21 cellular contexts compared by ENCODE assay signal in genomic region chr15:63082366-63082765, GRCh38. TPM values are rescaled to one million over a fixed set of nuclear protein-coding genes. Genes with fewer than 3 reads are reported as not detected.
DNase-seq lines count a peak whose midpoint lies in the region; ATAC-seq, FAIRE-seq and TF ChIP-seq lines count a peak whose summit lies in the region.
"Had no signal": no experiment of that assay in that cellular context is flagged by ENCODE, and none has a peak within 500 bp of the region (broad histone marks: within the 10 kb centered on the region; RNA-seq: fewer than 3 reads in every experiment).

No MANE protein-coding gene starts in this region.

- TF ChIP-seq EP300 in HepG2 (IDR thresholded peaks at IDR 0.05; ENCODE audit: low read depth in 2 of 2, low read length in 2 of 2): peak in 1 of 2 experiments; percentile 48; a peak in 1 of 4 replicates
- TF ChIP-seq EP300 in HepG2 (CRISPR knock-in tag; IDR thresholded peaks at IDR 0.05; ENCODE audit: borderline replicate concordance): no peak

- peaks cover 68% of the 10 kb centered on the region for H3K4me1 Mint-ChIP-seq in endodermal cell
- H3K4me1 Mint-ChIP-seq: CD8-positive, alpha-beta memory T cell had no signal

- 6% methylated on average over 3 of the region's 4 CpGs for WGBS in HepG2 (ENCODE audit: low lambda C conversion rate)
- 56% methylated on average over 3 of the region's 4 CpGs for WGBS in right lobe of liver (ENCODE audit: insufficient coverage, low coverage, low lambda C conversion rate, missing lambda C conversion rate)
- 80 to 89% methylated on average over 1 to 3 of the region's 4 CpGs for WGBS in endodermal cell (ENCODE audit: insufficient coverage in 1 of 2, insufficient read length in 1 of 2), 2 experiments

- no peaks in the 10 kb centered on the region for H3K9me3 Mint-ChIP-seq in endodermal cell
- H3K9me3 Mint-ChIP-seq: CD8-positive, alpha-beta memory T cell had no signal

- intact Hi-C loops in HepG2 (cut with micrococcal nuclease; ENCODE audit: unreplicated experiment): no loop called here
- intact Hi-C loops in right lobe of liver (cut with DNase I): loop anchor here in 1 of 2 donors (10.0 kb wide), 1 partner anchor 238 kb away; no protein-coding TSS in a partner anchor

- no peaks in the 10 kb centered on the region for H3K79me2 ChIP-seq in HepG2 (ENCODE audit: insufficient read depth, low read length)

- no peak overlapping the region for H2AFZ ChIP-seq in HepG2 (ENCODE audit: low read length)

- peak overlapping the region; percentile 76 for H3K27ac ChIP-seq in HepG2 (ENCODE audit: extremely low read length, insufficient read depth, low read length)
- H3K27ac ChIP-seq in right lobe of liver: no peak overlapping the region
- no peak overlapping the region for H3K27ac ChIP-seq in endodermal cell (ENCODE audit: low read depth, low read length)
- H3K27ac ChIP-seq in iPS-20b (ENCODE audit: low read length): peak overlapping the region; percentile 64
- H3K27ac ChIP-seq: BLaER1 treated with 17β-estradiol and CSF1 and Interleukin-3, amounts not matched to agents 10 nM and 100 nM had no signal

- no peak overlapping the region; the same call in none of the 2 replicates for H3K9ac ChIP-seq in HepG2 (ENCODE audit: insufficient read depth, low read depth, low read length)
- H3K9ac ChIP-seq in endodermal cell (ENCODE audit: extremely low read depth, low read length, poor library complexity, severe bottlenecking): no peak overlapping the region
- H3K9ac ChIP-seq in iPS-20b (ENCODE audit: low read depth, low read length): peak overlapping the region; percentile 77
- H3K9ac ChIP-seq: BLaER1 treated with 17β-estradiol and CSF1 and Interleukin-3, amounts not matched to agents 10 nM and 100 nM had no signal

- TF ChIP-seq POLR2A in HepG2 (IDR thresholded peaks at IDR 0.05; ENCODE audit: insufficient read depth in 1 of 2, low read depth in 2 of 2, low read length in 2 of 2) (no peak), right lobe of liver (IDR thresholded peaks at IDR 0.05) (no peak)

- H3K27me3 Mint-ChIP-seq in endodermal cell (ENCODE audit: insufficient read depth): no peaks in the 10 kb centered on the region

- ATAC-seq in HepG2 (no peak), right lobe of liver (no peak), GM19395 (IDR thresholded peaks at IDR 0.05; ENCODE audit: unreplicated experiment) (no peak), GM18517 (IDR thresholded peaks at IDR 0.05; ENCODE audit: unreplicated experiment) (no peak), GM19452 (IDR thresholded peaks at IDR 0.05; ENCODE audit: unreplicated experiment) (no peak)

- H3K9me3 ChIP-seq in HepG2 (ENCODE audit: low read length) (no peaks in the 10 kb centered on the region), right lobe of liver (no peaks in the 10 kb centered on the region), endodermal cell (ENCODE audit: control insufficient read depth, low read length) (no peaks in the 10 kb centered on the region), iPS-20b (ENCODE audit: insufficient read depth, low read depth, low read length) (no peaks in the 10 kb centered on the region)
- H3K9me3 ChIP-seq: BLaER1 treated with 17β-estradiol and CSF1 and Interleukin-3, amounts not matched to agents 10 nM and 100 nM; MG63 had no signal

- BruUV-seq in HepG2 (replicated peaks; lab: Mats Ljungman, UMichigan): no TSS peak

- POLR2A ChIA-PET in HepG2 (lab: Yijun Ruan, JAX): interaction anchor here (1.1 to 4.9 kb wide), 6 partner anchors 9 to 55 kb away, joined by 3 to 32 read pairs (median 7); no protein-coding TSS in a partner anchor

- H3K27me3 ChIP-seq in HepG2 (ENCODE audit: control insufficient read depth in 1 of 2, insufficient read depth in 2 of 2, low read length in 2 of 2) (no peaks in the 10 kb centered on the region), right lobe of liver (no peaks in the 10 kb centered on the region), endodermal cell (ENCODE audit: control insufficient read depth, insufficient read depth, low read length, poor library complexity, severe bottlenecking) (no peaks in the 10 kb centered on the region), iPS-20b (ENCODE audit: insufficient read depth, low read length) (no peaks in the 10 kb centered on the region)
- H3K27me3 ChIP-seq: BLaER1 treated with 17β-estradiol and CSF1 and Interleukin-3, amounts not matched to agents 10 nM and 100 nM; MG63 had no signal

- peak overlapping the region in 1 of 3 experiments; percentile 24; a peak in 2 of 6 replicates for H3K4me3 ChIP-seq in HepG2 (replicated peaks in 1 of 3; ENCODE audit: insufficient read depth in 1 of 3, low read depth in 2 of 3, low read length in 3 of 3)
- no peak overlapping the region for H3K4me3 ChIP-seq in right lobe of liver
- H3K4me3 ChIP-seq in endodermal cell (ENCODE audit: low read length): no peak overlapping the region
- H3K4me3 ChIP-seq in iPS-20b (ENCODE audit: low read length): no peak overlapping the region; the same call in 1 of the 2 replicates
- H3K4me3 ChIP-seq: BLaER1 treated with 17β-estradiol and CSF1 and Interleukin-3, amounts not matched to agents 10 nM and 100 nM; MG63 had no signal

- H3K4me1 ChIP-seq in HepG2 (ENCODE audit: insufficient read depth, low read length) (peaks cover 76% of the 10 kb centered on the region), right lobe of liver (peaks cover 0 to 14% (median 0%) of the 10 kb centered on the region in 4 donors), endodermal cell (ENCODE audit: control insufficient read depth, insufficient read depth, low read length) (peaks cover 20% of the 10 kb centered on the region), iPS-20b (ENCODE audit: insufficient read depth, low read length) (peaks cover 53% of the 10 kb centered on the region)

- DNase-seq in HepG2 (ENCODE audit: low spot score) (peak; percentile 36), right lobe of liver (no peak), endodermal cell (no peak)
- no peak for DNase-seq in activated effector memory CD4-positive, alpha-beta T cell treated with Interleukin-2 at 50 U/mL for 16 hours
- DNase-seq: CD8-positive, alpha-beta memory T cell; DMS 273 treated with DMSO at 0.1 percent for 48 hours; EL; MG63; NCI-H1092; NCI-H146; NCI-H2081 treated with DMSO at 0.1 percent for 48 hours; NCI-H510A; NCI-H774; RPMI8226 had no signal

- peak overlapping the region; percentile 46 for H3K4me2 ChIP-seq in HepG2 (ENCODE audit: low read depth, low read length)
- H3K4me2 ChIP-seq: BLaER1 treated with 17β-estradiol and CSF1 and Interleukin-3, amounts not matched to agents 10 nM and 100 nM had no signal

- H3K4me3 Mint-ChIP-seq in endodermal cell: no peak overlapping the region
- H3K4me3 Mint-ChIP-seq: CD8-positive, alpha-beta memory T cell had no signal

- H3K36me3 Mint-ChIP-seq in endodermal cell (ENCODE audit: low read depth): no peaks in the 10 kb centered on the region

- no peak for TF ChIP-seq RAD21 in HepG2 (CRISPR knock-in tag; IDR thresholded peaks at IDR 0.05)

- H3K36me3 ChIP-seq in HepG2 (replicated peaks in 1 of 2; ENCODE audit: control insufficient read depth in 1 of 2, insufficient read depth in 2 of 2, low read length in 2 of 2): no peaks in the 10 kb centered on the region
- H3K36me3 ChIP-seq in right lobe of liver: no peaks in the 10 kb centered on the region
- no peaks in the 10 kb centered on the region for H3K36me3 ChIP-seq in endodermal cell (ENCODE audit: control insufficient read depth, insufficient read depth, low read length)
- H3K36me3 ChIP-seq in iPS-20b (ENCODE audit: insufficient read depth, low read depth, low read length): no peaks in the 10 kb centered on the region
- H3K36me3 ChIP-seq: BLaER1 treated with 17β-estradiol and CSF1 and Interleukin-3, amounts not matched to agents 10 nM and 100 nM; MG63 had no signal

- FAIRE-seq in HepG2 (lab: Jason Lieb, UNC): no peak
- FAIRE-seq: A204.1, GM19239 had no signal

- in situ Hi-C loops in HepG2 (cut with HindIII; ENCODE audit: extremely low pct_ligation_motif_present, low pct_unique_long_range_greater_than_20kb): no loop called here

- H3K27ac Mint-ChIP-seq in endodermal cell: peak overlapping the region; percentile 84
- H3K27ac Mint-ChIP-seq: CD8-positive, alpha-beta memory T cell had no signal

- H4K20me1 ChIP-seq in HepG2 (ENCODE audit: insufficient read depth, low read length): no peaks in the 10 kb centered on the region
- H4K20me1 ChIP-seq: BLaER1 treated with 17β-estradiol and CSF1 and Interleukin-3, amounts not matched to agents 10 nM and 100 nM had no signal

- CTCF ChIA-PET in HepG2 (lab: Yijun Ruan, JAX; ENCODE audit: low intra/inter-chr PET ratio, low total read pairs): no interaction called here

- TF ChIP-seq CTCF in HepG2 (CRISPR knock-in tag; IDR thresholded peaks at IDR 0.05) (no peak), right lobe of liver (IDR thresholded peaks at IDR 0.05) (no peak), endodermal cell (conservative IDR thresholded peaks at IDR 0.05) (no peak)

RNA-seq across cellular contexts. Expression of gene LACTB, which starts 39.3 kb away (rescaled TPM):
- 23.0 and 31.0 TPM in 2 replicates for total RNA-seq in HepG2 (2016; rRNA removed; fragmentation: Illumina TruSeq; extraction: Trizol)
- total RNA-seq in HepG2 (2016; cell fraction: cytosol; rRNA removed; fragmentation: Illumina TruSeq; extraction: Trizol; ENCODE audit: low read depth): 2.6 and 4.7 TPM in 2 replicates
- 20.3 and 27.6 TPM in 2 replicates for total RNA-seq in HepG2 (2016; cell fraction: insoluble cytoplasmic fraction; rRNA removed; fragmentation: Illumina TruSeq; extraction: Trizol)
- 6.4 and 8.7 TPM in 2 replicates for total RNA-seq in HepG2 (2016; cell fraction: membrane; rRNA removed; fragmentation: Illumina TruSeq; extraction: Trizol)
- total RNA-seq in HepG2 (2016; cell fraction: nucleus; rRNA removed; fragmentation: Illumina TruSeq; extraction: Trizol): 10.8 and 14.7 TPM in 2 replicates
- polyA plus RNA-seq in HepG2 (2011; rRNA removed): 12.2 and 14.8 TPM in 2 replicates
- 7.4 and 10.0 TPM in 2 replicates for polyA plus RNA-seq in HepG2 (2011; cell fraction: cytosol; rRNA removed)
- polyA plus RNA-seq in HepG2 (2011; cell fraction: nucleus; rRNA removed): 4.0 and 4.7 TPM in 2 replicates
- polyA plus RNA-seq in HepG2 (2012): 18.6 and 25.3 TPM in 2 replicates
- polyA plus RNA-seq in HepG2 (2016; cell fraction: cytosol; fragmentation: Illumina TruSeq; extraction: Trizol; ENCODE audit: low read depth): 2.1 and 2.8 TPM in 2 replicates
- polyA plus RNA-seq in HepG2 (2016; cell fraction: insoluble cytoplasmic fraction; fragmentation: Illumina TruSeq; extraction: Trizol; ENCODE audit: low read depth): 27.4 and 33.8 TPM in 2 replicates
- polyA plus RNA-seq in HepG2 (2016; cell fraction: membrane; fragmentation: Illumina TruSeq; extraction: Trizol; ENCODE audit: low read depth): 4.7 and 5.9 TPM in 2 replicates
- polyA plus RNA-seq in HepG2 (2016; cell fraction: nucleus; fragmentation: Illumina TruSeq; extraction: Trizol; ENCODE audit: insufficient read depth, low read depth): 13.9 and 15.3 TPM in 2 replicates
- polyA minus RNA-seq in HepG2 (2011; rRNA and poly(A)+ RNA removed; ENCODE audit: low replicate concordance): 2.3 and 2.8 TPM in 2 replicates
- polyA minus RNA-seq in HepG2 (2011; cell fraction: cytosol; rRNA and poly(A)+ RNA removed): 8.0 and 8.3 TPM in 2 replicates
- 10.9 and 15.3 TPM in 2 replicates for polyA minus RNA-seq in HepG2 (2011; cell fraction: nucleus; rRNA and poly(A)+ RNA removed)
- 10 to 100 TPM; 16.4 to 34.8 (median 21.5) TPM for total RNA-seq in right lobe of liver
- 10 to 100 TPM; 13.3 to 14.9 TPM for total RNA-seq in endodermal cell
- 8.6 TPM for polyA plus RNA-seq in endodermal cell (2013, experiment 1 of 2)
- 10.1 TPM for polyA plus RNA-seq in endodermal cell (2013, experiment 2 of 2)

RNA-seq across cellular contexts. Expression of gene TPM1, which starts 39.8 kb away (rescaled TPM):
- total RNA-seq in HepG2 (2016; rRNA removed; fragmentation: Illumina TruSeq; extraction: Trizol) (98.9 and 113 TPM in 2 replicates), right lobe of liver (100 to 1,000 TPM in 3 of 6 experiments, 10 to 100 TPM in 3; 44.3 to 180 (median 91.6) TPM), endodermal cell (100 to 1,000 TPM; 245 to 363 TPM)
- total RNA-seq in HepG2 (2016; cell fraction: cytosol; rRNA removed; fragmentation: Illumina TruSeq; extraction: Trizol; ENCODE audit: low read depth): 49.9 and 54.7 TPM in 2 replicates
- 98.4 and 114 TPM in 2 replicates for total RNA-seq in HepG2 (2016; cell fraction: insoluble cytoplasmic fraction; rRNA removed; fragmentation: Illumina TruSeq; extraction: Trizol)
- total RNA-seq in HepG2 (2016; cell fraction: membrane; rRNA removed; fragmentation: Illumina TruSeq; extraction: Trizol): 81.1 and 86.7 TPM in 2 replicates
- 75.6 and 78.8 TPM in 2 replicates for total RNA-seq in HepG2 (2016; cell fraction: nucleus; rRNA removed; fragmentation: Illumina TruSeq; extraction: Trizol)
- polyA plus RNA-seq in HepG2 (2011; rRNA removed): 92.4 and 109 TPM in 2 replicates
- 45.6 and 56.5 TPM in 2 replicates for polyA plus RNA-seq in HepG2 (2011; cell fraction: cytosol; rRNA removed)
- 245 and 247 TPM in 2 replicates for polyA plus RNA-seq in HepG2 (2011; cell fraction: nucleus; rRNA removed)
- 72.3 and 73.8 TPM in 2 replicates for polyA plus RNA-seq in HepG2 (2012)
- 39.7 and 50.0 TPM in 2 replicates for polyA plus RNA-seq in HepG2 (2016; cell fraction: cytosol; fragmentation: Illumina TruSeq; extraction: Trizol; ENCODE audit: low read depth)
- 112 and 120 TPM in 2 replicates for polyA plus RNA-seq in HepG2 (2016; cell fraction: insoluble cytoplasmic fraction; fragmentation: Illumina TruSeq; extraction: Trizol; ENCODE audit: low read depth)
- 59.4 and 60.5 TPM in 2 replicates for polyA plus RNA-seq in HepG2 (2016; cell fraction: membrane; fragmentation: Illumina TruSeq; extraction: Trizol; ENCODE audit: low read depth)
- 97.1 and 98.9 TPM in 2 replicates for polyA plus RNA-seq in HepG2 (2016; cell fraction: nucleus; fragmentation: Illumina TruSeq; extraction: Trizol; ENCODE audit: insufficient read depth, low read depth)
- polyA minus RNA-seq in HepG2 (2011; rRNA and poly(A)+ RNA removed; ENCODE audit: low replicate concordance): 56.1 and 110 TPM in 2 replicates
- 22.5 and 29.1 TPM in 2 replicates for polyA minus RNA-seq in HepG2 (2011; cell fraction: cytosol; rRNA and poly(A)+ RNA removed)
- 274 and 286 TPM in 2 replicates for polyA minus RNA-seq in HepG2 (2011; cell fraction: nucleus; rRNA and poly(A)+ RNA removed)
- 264 TPM for polyA plus RNA-seq in endodermal cell (2013, experiment 1 of 2)
- 314 TPM for polyA plus RNA-seq in endodermal cell (2013, experiment 2 of 2)

Comparison
In these comparisons a context has a peak if more than half of its experiments do, and no peak if none do; other contexts are left out.
1. H3K27ac ChIP-seq: peak in HepG2 (single experiment) and iPS-20b (single experiment); none in right lobe of liver (0 of 3) and endodermal cell (single experiment).